Comparison of ENCODE assay signal across 8 cellular contexts in genomic region chr21:36203603-36203889, GRCh38.
DNase-seq lines count a peak whose midpoint lies in the region; ATAC-seq, FAIRE-seq and TF ChIP-seq lines count a peak whose summit lies in the region.

No MANE protein-coding gene starts in this region.

- no peak for TF ChIP-seq CTCF in cardiac fibroblast (IDR thresholded peaks at IDR 0.05; ENCODE audit: low read depth, low read length)
- TF ChIP-seq CTCF in tibial artery (IDR thresholded peaks at IDR 0.05), result no peak

- no peaks in the 10 kb centered on the region for H3K4me1 ChIP-seq in tibial artery

- DNase-seq in RCC 7860 (ENCODE audit: low spot score) (peak; percentile 84), cardiac fibroblast (ENCODE audit: low read depth in 2 of 2) (peak; percentile 64 to 87), skeletal muscle cell (ENCODE audit: low read depth) (peak; percentile 61), MV-4-11 (lab: John Stamatoyannopoulos, UW) (no peak), tibial artery (no peak)

- H3K36me3 ChIP-seq in tibial artery, result peaks cover 7 to 19% (median 16%) of the 10 kb centered on the region in 3 donors

- H3K9me3 ChIP-seq in tibial artery, result no peaks in the 10 kb centered on the region

- intact Hi-C loops in tibial artery (cut with DNase I; ENCODE audit: low total_unique reads), result no loop called here

- peak; percentile 89 for FAIRE-seq in RCC 7860 (lab: Jason Lieb, UNC)

- ATAC-seq in GM18868 (IDR thresholded peaks at IDR 0.05; ENCODE audit: unreplicated experiment), result peak; percentile 91
- no peak for ATAC-seq in HG03025 (IDR thresholded peaks at IDR 0.05; ENCODE audit: low FRiP score, unreplicated experiment)
- no peak for ATAC-seq in HG03139 (IDR thresholded peaks at IDR 0.05; ENCODE audit: unreplicated experiment)

- H3K4me3 ChIP-seq in cardiac fibroblast (replicated peaks in 1 of 2; ENCODE audit: low read depth in 2 of 2, low read length in 2 of 2), result no peak overlapping the region
- no peak overlapping the region for H3K4me3 ChIP-seq in skeletal muscle cell (ENCODE audit: low read depth, low read length)
- no peak overlapping the region for H3K4me3 ChIP-seq in tibial artery

- no peak overlapping the region for H3K27ac ChIP-seq in tibial artery

- no peaks in the 10 kb centered on the region for H3K27me3 ChIP-seq in tibial artery

Comparison
In these comparisons a context has a peak if more than half of its experiments do, and no peak if none do; other contexts are left out.
1. DNase-seq: peak in RCC 7860 (single experiment), cardiac fibroblast (2 of 2) and skeletal muscle cell (single experiment); none in MV-4-11 (single experiment) and tibial artery (0 of 2).